Comparison of ENCODE assay signal across 17 cellular contexts in genomic region chr15:99982662-99983061, GRCh38.
DNase-seq lines count a peak whose midpoint lies in the region; ATAC-seq and TF ChIP-seq lines count a peak whose summit lies in the region.
"Had no signal": no experiment of that assay in that cellular context is flagged by ENCODE, and none has a peak within 500 bp of the region (broad histone marks: within the 10 kb centered on the region; RNA-seq: fewer than 3 reads in every experiment).

No MANE protein-coding gene starts in this region.

- H3K27me3 Mint-ChIP-seq in natural killer cell treated with Interleukin-12 subunit alpha and Interleukin-12 subunit beta and Interleukin-15 and Interleukin-18, amount 100 ng/mL, for 72 hours = peaks cover 0 to 14% of the 10 kb centered on the region in 2 donors
- H3K27me3 Mint-ChIP-seq in natural killer cell (ENCODE audit: low read depth in 2 of 2) (peaks cover 6 to 28% of the 10 kb centered on the region in 2 donors), endothelial cell (ENCODE audit: unreplicated experiment) (peaks cover 5% of the 10 kb centered on the region), nephron (ENCODE audit: low read depth) (peaks cover 14% of the 10 kb centered on the region), Calu3 (ENCODE audit: unreplicated experiment) (no peaks in the 10 kb centered on the region)
- H3K27me3 Mint-ChIP-seq: CD8-positive, alpha-beta memory T cell had no signal

- H3K36me3 ChIP-seq in PC-9 (ENCODE audit: low read depth) = no peaks in the 10 kb centered on the region
- H3K36me3 ChIP-seq: BLaER1 treated with 17β-estradiol and CSF1 and Interleukin-3, amounts not matched to agents 10 nM and 100 nM; SJSA1 had no signal

- no peaks in the 10 kb centered on the region for H3K36me3 Mint-ChIP-seq in natural killer cell treated with Interleukin-12 subunit alpha and Interleukin-12 subunit beta and Interleukin-15 and Interleukin-18, amount 100 ng/mL, for 72 hours
- no peaks in the 10 kb centered on the region for H3K36me3 Mint-ChIP-seq in natural killer cell
- peaks cover 5% of the 10 kb centered on the region for H3K36me3 Mint-ChIP-seq in endothelial cell (ENCODE audit: low read depth, unreplicated experiment)
- no peaks in the 10 kb centered on the region for H3K36me3 Mint-ChIP-seq in nephron (ENCODE audit: low read depth)
- peaks cover 3% of the 10 kb centered on the region for H3K36me3 Mint-ChIP-seq in Calu3 (ENCODE audit: insufficient read depth, unreplicated experiment)

- no peaks in the 10 kb centered on the region for H3K79me2 ChIP-seq in PC-9 (ENCODE audit: low read depth)

- H3K9me2 ChIP-seq in PC-9 (ENCODE audit: insufficient read depth) = no peaks in the 10 kb centered on the region

- no peak overlapping the region for H3K4me3 ChIP-seq in PC-9
- H3K4me3 ChIP-seq: A549; BLaER1 treated with 17β-estradiol and CSF1 and Interleukin-3, amounts not matched to agents 10 nM and 100 nM; SJSA1 had no signal

- no peak for ATAC-seq in natural killer cell treated with Interleukin-12 subunit alpha and Interleukin-12 subunit beta and Interleukin-15 and Interleukin-18, amount 100 ng/mL, for 72 hours
- ATAC-seq in natural killer cell = no peak
- ATAC-seq in GM21367 (IDR thresholded peaks at IDR 0.05; ENCODE audit: unreplicated experiment) = no peak
- ATAC-seq: A549 had no signal

- no peak overlapping the region for H3K4me3 Mint-ChIP-seq in natural killer cell treated with Interleukin-12 subunit alpha and Interleukin-12 subunit beta and Interleukin-15 and Interleukin-18, amount 100 ng/mL, for 72 hours
- H3K4me3 Mint-ChIP-seq in natural killer cell = no peak overlapping the region
- peak overlapping the region; percentile 59 for H3K4me3 Mint-ChIP-seq in endothelial cell (ENCODE audit: unreplicated experiment)
- no peak overlapping the region for H3K4me3 Mint-ChIP-seq in nephron
- H3K4me3 Mint-ChIP-seq in Calu3 (ENCODE audit: low read depth, unreplicated experiment) = no peak overlapping the region
- H3K4me3 Mint-ChIP-seq: CD8-positive, alpha-beta memory T cell had no signal

- no peak overlapping the region for H2AFZ ChIP-seq in PC-9

- BruUV-seq in Calu3 (replicated peaks; lab: Mats Ljungman, UMichigan) (no TSS peak), PC-9 (replicated peaks; lab: Mats Ljungman, UMichigan) (no TSS peak)

- H3K4me2 ChIP-seq in PC-9 = no peak overlapping the region
- H3K4me2 ChIP-seq: A549, KMS-11 had no signal

- H3K27ac ChIP-seq in PC-9 = no peak overlapping the region
- H3K27ac ChIP-seq: A549; BLaER1 treated with 17β-estradiol and CSF1 and Interleukin-3, amounts not matched to agents 10 nM and 100 nM; KMS-11; SJSA1 had no signal

- POLR2A ChIA-PET in PC-9 (lab: Charles Lee; ENCODE audit: unreplicated experiment) = no interaction called here

- H3K9me3 Mint-ChIP-seq in natural killer cell treated with Interleukin-12 subunit alpha and Interleukin-12 subunit beta and Interleukin-15 and Interleukin-18, amount 100 ng/mL, for 72 hours = no peaks in the 10 kb centered on the region
- no peaks in the 10 kb centered on the region for H3K9me3 Mint-ChIP-seq in natural killer cell
- H3K9me3 Mint-ChIP-seq in endothelial cell (ENCODE audit: unreplicated experiment) = no peaks in the 10 kb centered on the region
- no peaks in the 10 kb centered on the region for H3K9me3 Mint-ChIP-seq in nephron
- H3K9me3 Mint-ChIP-seq in Calu3 (ENCODE audit: low read depth, unreplicated experiment) = peaks cover 5% of the 10 kb centered on the region
- H3K9me3 Mint-ChIP-seq: CD8-positive, alpha-beta memory T cell had no signal

- no peaks in the 10 kb centered on the region for H3K4me1 ChIP-seq in PC-9 (replicated peaks; ENCODE audit: insufficient read depth)
- H3K4me1 ChIP-seq: A549, SJSA1 had no signal

- H3K4me1 Mint-ChIP-seq in natural killer cell treated with Interleukin-12 subunit alpha and Interleukin-12 subunit beta and Interleukin-15 and Interleukin-18, amount 100 ng/mL, for 72 hours (ENCODE audit: low read depth in 2 of 2) = no peaks in the 10 kb centered on the region
- H3K4me1 Mint-ChIP-seq in natural killer cell = no peaks in the 10 kb centered on the region
- peaks cover 26% of the 10 kb centered on the region for H3K4me1 Mint-ChIP-seq in endothelial cell (ENCODE audit: unreplicated experiment)
- peaks cover 52% of the 10 kb centered on the region for H3K4me1 Mint-ChIP-seq in nephron
- no peaks in the 10 kb centered on the region for H3K4me1 Mint-ChIP-seq in Calu3 (ENCODE audit: low read depth, unreplicated experiment)
- H3K4me1 Mint-ChIP-seq: CD8-positive, alpha-beta memory T cell had no signal

- H3K27ac Mint-ChIP-seq in natural killer cell treated with Interleukin-12 subunit alpha and Interleukin-12 subunit beta and Interleukin-15 and Interleukin-18, amount 100 ng/mL, for 72 hours = no peak overlapping the region
- no peak overlapping the region for H3K27ac Mint-ChIP-seq in natural killer cell
- H3K27ac Mint-ChIP-seq in endothelial cell (ENCODE audit: unreplicated experiment) = peak overlapping the region; percentile 98
- H3K27ac Mint-ChIP-seq in nephron = peak overlapping the region in 2 of 3 experiments; percentile 89 to 92
- no peak overlapping the region for H3K27ac Mint-ChIP-seq in Calu3 (ENCODE audit: unreplicated experiment)

- H4K20me1 ChIP-seq in PC-9 (ENCODE audit: insufficient read depth) = no peaks in the 10 kb centered on the region
- H4K20me1 ChIP-seq: BLaER1 treated with 17β-estradiol and CSF1 and Interleukin-3, amounts not matched to agents 10 nM and 100 nM had no signal

- no peaks in the 10 kb centered on the region for H3K9me3 ChIP-seq in PC-9 (ENCODE audit: insufficient read depth, low read depth)
- H3K9me3 ChIP-seq: A549, SJSA1 had no signal

- CTCF ChIA-PET in Calu3 (lab: Charles Lee) (no interaction called here), PC-9 (lab: Charles Lee) (no interaction called here)

- H3F3A ChIP-seq in PC-9 (ENCODE audit: insufficient read depth, low read depth) = no peaks in the 10 kb centered on the region

- no peaks in the 10 kb centered on the region for H3K27me3 ChIP-seq in PC-9 (ENCODE audit: insufficient read depth, low read depth)
- H3K27me3 ChIP-seq: SJSA1 had no signal

- intact Hi-C loops in natural killer cell (cut with micrococcal nuclease) (no loop called here), Calu3 (cut with micrococcal nuclease; ENCODE audit: unreplicated experiment) (no loop called here), PC-9 (cut with micrococcal nuclease; ENCODE audit: unreplicated experiment) (no loop called here)

- DNase-seq in natural killer cell treated with Interleukin-12 subunit alpha and Interleukin-12 subunit beta and Interleukin-15 and Interleukin-18, amount 100 ng/mL, for 72 hours (ENCODE audit: low spot score) = peak; percentile 28
- DNase-seq in natural killer cell = no peak
- no peak for DNase-seq in endothelial cell (ENCODE audit: low spot score)
- no peak for DNase-seq in activated CD4-positive, alpha-beta T cell treated with anti-CD3 and anti-CD28 coated beads, Interleukin-2, amount 50 U/mL, for 48 hours
- no peak for DNase-seq in Calu3
- no peak for DNase-seq in PC-9
- DNase-seq: DMS79 treated with DMSO at 0.1 percent for 48 hours, NCI-H1694 treated with DMSO at 0.1 percent for 48 hours, NCI-H69, PC-3 had no signal

- no peak for TF ChIP-seq CTCF in natural killer cell (IDR thresholded peaks at IDR 0.05)
- no peak for TF ChIP-seq CTCF in endothelial cell (IDR thresholded peaks at IDR 0.05; ENCODE audit: unreplicated experiment)
- no peak for TF ChIP-seq CTCF in nephron (IDR thresholded peaks at IDR 0.05; ENCODE audit: unreplicated experiment in 3 of 3)
- TF ChIP-seq CTCF in Calu3 (IDR thresholded peaks at IDR 0.05; ENCODE audit: unreplicated experiment) = no peak
- no peak for TF ChIP-seq CTCF in PC-9 (conservative IDR thresholded peaks at IDR 0.05)

Comparison
In these comparisons a context has a peak if more than half of its experiments do, and no peak if none do; other contexts are left out.
1. H3K27ac Mint-ChIP-seq: peak in endothelial cell (single experiment) and nephron (2 of 3); none in natural killer cell treated with Interleukin-12 subunit alpha and Interleukin-12 subunit beta and Interleukin-15 and Interleukin-18, amount 100 ng/mL, for 72 hours (0 of 2), natural killer cell (0 of 2) and Calu3 (single experiment).